Comparison of ENCODE assay signal across 1 cellular context in the genomic region with DNA sequence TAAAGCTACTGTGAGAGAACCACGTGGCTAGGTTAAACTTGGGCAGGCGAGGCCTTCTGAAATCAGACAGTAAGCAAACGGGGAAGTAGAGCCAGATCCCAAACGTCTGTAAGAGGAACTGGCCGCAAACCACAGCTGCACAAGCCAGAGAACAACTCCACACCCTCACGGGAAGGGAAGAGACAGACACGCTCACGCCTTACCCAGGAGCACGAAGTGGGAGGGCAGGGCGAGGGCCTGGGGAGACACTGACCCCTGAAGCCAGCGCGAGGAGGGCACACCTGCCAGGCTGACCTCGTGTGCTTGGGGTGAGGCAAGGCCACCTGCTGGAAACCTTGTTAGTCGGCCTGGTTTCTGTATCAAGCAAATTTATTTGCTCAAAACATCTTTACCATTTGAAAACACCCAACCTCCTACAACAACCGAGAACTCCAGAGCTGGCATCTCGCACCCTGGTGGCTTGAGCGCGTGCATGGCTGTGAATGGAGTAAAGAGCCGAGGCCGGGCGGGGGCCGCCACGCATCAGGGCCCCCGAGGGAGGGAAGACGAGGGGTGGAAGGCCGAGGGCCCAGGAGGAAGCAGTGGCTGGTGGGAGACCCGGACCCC.
TF ChIP-seq lines count a peak whose summit lies in the region.

No MANE protein-coding gene starts in this region.

TF ChIP-seq in GM12878, 131 proteins besides CTCF, POLR2A, EP300 and RAD21 (continued from another document):
- TF ChIP-seq, protein P1, sequence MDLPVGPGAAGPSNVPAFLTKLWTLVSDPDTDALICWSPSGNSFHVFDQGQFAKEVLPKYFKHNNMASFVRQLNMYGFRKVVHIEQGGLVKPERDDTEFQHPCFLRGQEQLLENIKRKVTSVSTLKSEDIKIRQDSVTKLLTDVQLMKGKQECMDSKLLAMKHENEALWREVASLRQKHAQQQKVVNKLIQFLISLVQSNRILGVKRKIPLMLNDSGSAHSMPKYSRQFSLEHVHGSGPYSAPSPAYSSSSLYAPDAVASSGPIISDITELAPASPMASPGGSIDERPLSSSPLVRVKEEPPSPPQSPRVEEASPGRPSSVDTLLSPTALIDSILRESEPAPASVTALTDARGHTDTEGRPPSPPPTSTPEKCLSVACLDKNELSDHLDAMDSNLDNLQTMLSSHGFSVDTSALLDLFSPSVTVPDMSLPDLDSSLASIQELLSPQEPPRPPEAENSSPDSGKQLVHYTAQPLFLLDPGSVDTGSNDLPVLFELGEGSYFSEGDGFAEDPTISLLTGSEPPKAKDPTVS (IDR thresholded peaks at IDR 0.05; ENCODE audit: low read depth, low read length) = no peak
- TF ChIP-seq KLF5 (IDR thresholded peaks at IDR 0.05; ENCODE audit: partially characterized antibody) (no peak), SRF (IDR thresholded peaks at IDR 0.05; ENCODE audit: low read depth in 2 of 2, low read length in 2 of 2) (no peak), YY1 (IDR thresholded peaks at IDR 0.05; ENCODE audit: low read depth, low read length) (no peak), GATAD2B (conservative IDR thresholded peaks at IDR 0.05; ENCODE audit: low read depth) (no peak), CEBPB (IDR thresholded peaks at IDR 0.05; ENCODE audit: borderline replicate concordance in 1 of 2, low read depth in 2 of 2, low read length in 2 of 2) (no peak), SMAD5 (IDR thresholded peaks at IDR 0.05; ENCODE audit: low read depth) (0 out of 2 replicates have a peak, but pooled peaks have one; percentile 30), ZBED1 (IDR thresholded peaks at IDR 0.05; ENCODE audit: borderline replicate concordance) (no peak), KAT2A (conservative IDR thresholded peaks at IDR 0.05; ENCODE audit: control insufficient read depth, low read depth, low read length) (no peak), NR2C2 (IDR thresholded peaks at IDR 0.05; ENCODE audit: borderline replicate concordance, control insufficient read depth, insufficient read length, low read depth) (no peak), FOXK2 (IDR thresholded peaks at IDR 0.05) (no peak), SREBF1 (IDR thresholded peaks at IDR 0.05; ENCODE audit: low read length) (no peak), RB1 (IDR thresholded peaks at IDR 0.05; ENCODE audit: borderline replicate concordance) (no peak), JUNB (IDR thresholded peaks at IDR 0.05) (no peak), IRF4 (IDR thresholded peaks at IDR 0.05; ENCODE audit: low read depth, low read length) (no peak), FOXM1 (IDR thresholded peaks at IDR 0.05; ENCODE audit: low read depth, low read length) (0 out of 2 replicates have a peak, but pooled peaks have one; percentile 5), TCF7 (IDR thresholded peaks at IDR 0.05; ENCODE audit: borderline replicate concordance) (no peak)
- TF ChIP-seq, protein P2, sequence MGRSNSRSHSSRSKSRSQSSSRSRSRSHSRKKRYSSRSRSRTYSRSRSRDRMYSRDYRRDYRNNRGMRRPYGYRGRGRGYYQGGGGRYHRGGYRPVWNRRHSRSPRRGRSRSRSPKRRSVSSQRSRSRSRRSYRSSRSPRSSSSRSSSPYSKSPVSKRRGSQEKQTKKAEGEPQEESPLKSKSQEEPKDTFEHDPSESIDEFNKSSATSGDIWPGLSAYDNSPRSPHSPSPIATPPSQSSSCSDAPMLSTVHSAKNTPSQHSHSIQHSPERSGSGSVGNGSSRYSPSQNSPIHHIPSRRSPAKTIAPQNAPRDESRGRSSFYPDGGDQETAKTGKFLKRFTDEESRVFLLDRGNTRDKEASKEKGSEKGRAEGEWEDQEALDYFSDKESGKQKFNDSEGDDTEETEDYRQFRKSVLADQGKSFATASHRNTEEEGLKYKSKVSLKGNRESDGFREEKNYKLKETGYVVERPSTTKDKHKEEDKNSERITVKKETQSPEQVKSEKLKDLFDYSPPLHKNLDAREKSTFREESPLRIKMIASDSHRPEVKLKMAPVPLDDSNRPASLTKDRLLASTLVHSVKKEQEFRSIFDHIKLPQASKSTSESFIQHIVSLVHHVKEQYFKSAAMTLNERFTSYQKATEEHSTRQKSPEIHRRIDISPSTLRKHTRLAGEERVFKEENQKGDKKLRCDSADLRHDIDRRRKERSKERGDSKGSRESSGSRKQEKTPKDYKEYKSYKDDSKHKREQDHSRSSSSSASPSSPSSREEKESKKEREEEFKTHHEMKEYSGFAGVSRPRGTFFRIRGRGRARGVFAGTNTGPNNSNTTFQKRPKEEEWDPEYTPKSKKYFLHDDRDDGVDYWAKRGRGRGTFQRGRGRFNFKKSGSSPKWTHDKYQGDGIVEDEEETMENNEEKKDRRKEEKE (IDR thresholded peaks at IDR 0.05) = no peak
- TF ChIP-seq, protein P3, sequence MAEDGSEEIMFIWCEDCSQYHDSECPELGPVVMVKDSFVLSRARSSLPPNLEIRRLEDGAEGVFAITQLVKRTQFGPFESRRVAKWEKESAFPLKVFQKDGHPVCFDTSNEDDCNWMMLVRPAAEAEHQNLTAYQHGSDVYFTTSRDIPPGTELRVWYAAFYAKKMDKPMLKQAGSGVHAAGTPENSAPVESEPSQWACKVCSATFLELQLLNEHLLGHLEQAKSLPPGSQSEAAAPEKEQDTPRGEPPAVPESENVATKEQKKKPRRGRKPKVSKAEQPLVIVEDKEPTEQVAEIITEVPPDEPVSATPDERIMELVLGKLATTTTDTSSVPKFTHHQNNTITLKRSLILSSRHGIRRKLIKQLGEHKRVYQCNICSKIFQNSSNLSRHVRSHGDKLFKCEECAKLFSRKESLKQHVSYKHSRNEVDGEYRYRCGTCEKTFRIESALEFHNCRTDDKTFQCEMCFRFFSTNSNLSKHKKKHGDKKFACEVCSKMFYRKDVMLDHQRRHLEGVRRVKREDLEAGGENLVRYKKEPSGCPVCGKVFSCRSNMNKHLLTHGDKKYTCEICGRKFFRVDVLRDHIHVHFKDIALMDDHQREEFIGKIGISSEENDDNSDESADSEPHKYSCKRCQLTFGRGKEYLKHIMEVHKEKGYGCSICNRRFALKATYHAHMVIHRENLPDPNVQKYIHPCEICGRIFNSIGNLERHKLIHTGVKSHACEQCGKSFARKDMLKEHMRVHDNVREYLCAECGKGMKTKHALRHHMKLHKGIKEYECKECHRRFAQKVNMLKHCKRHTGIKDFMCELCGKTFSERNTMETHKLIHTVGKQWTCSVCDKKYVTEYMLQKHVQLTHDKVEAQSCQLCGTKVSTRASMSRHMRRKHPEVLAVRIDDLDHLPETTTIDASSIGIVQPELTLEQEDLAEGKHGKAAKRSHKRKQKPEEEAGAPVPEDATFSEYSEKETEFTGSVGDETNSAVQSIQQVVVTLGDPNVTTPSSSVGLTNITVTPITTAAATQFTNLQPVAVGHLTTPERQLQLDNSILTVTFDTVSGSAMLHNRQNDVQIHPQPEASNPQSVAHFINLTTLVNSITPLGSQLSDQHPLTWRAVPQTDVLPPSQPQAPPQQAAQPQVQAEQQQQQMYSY (CRISPR knock-in tag; IDR thresholded peaks at IDR 0.05) = no peak
- TF ChIP-seq, protein P4, sequence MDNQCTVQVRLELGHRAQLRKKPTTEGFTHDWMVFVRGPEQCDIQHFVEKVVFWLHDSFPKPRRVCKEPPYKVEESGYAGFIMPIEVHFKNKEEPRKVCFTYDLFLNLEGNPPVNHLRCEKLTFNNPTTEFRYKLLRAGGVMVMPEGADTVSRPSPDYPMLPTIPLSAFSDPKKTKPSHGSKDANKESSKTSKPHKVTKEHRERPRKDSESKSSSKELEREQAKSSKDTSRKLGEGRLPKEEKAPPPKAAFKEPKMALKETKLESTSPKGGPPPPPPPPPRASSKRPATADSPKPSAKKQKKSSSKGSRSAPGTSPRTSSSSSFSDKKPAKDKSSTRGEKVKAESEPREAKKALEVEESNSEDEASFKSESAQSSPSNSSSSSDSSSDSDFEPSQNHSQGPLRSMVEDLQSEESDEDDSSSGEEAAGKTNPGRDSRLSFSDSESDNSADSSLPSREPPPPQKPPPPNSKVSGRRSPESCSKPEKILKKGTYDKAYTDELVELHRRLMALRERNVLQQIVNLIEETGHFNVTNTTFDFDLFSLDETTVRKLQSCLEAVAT (IDR thresholded peaks at IDR 0.05) = no peak
